In genomic region chr4:151671541-151672059, GRCh38 we compare ENCODE assay signal across 3 cellular contexts.
TF ChIP-seq lines count a peak whose summit lies in the region.

No MANE protein-coding gene starts in this region.

TF ChIP-seq in liver, 16 proteins besides CTCF, POLR2A, EP300 and RAD21:
- peak; percentile 14 for TF ChIP-seq NR2F2 (IDR thresholded peaks at IDR 0.05)
- TF ChIP-seq EGR1 (IDR thresholded peaks at IDR 0.05; ENCODE audit: low read depth in 2 of 2): no peak
TF ChIP-seq in liver: peak in this region for 1.

TF ChIP-seq in HepG2, 621 proteins besides CTCF, POLR2A, EP300 and RAD21:
- no peak for TF ChIP-seq PHF5A (CRISPR knock-in tag; IDR thresholded peaks at IDR 0.05; ENCODE audit: low read depth, unreplicated experiment)
- TF ChIP-seq HCFC1 (IDR thresholded peaks at IDR 0.05; ENCODE audit: low read depth, low read length): no peak
- no peak for TF ChIP-seq TBX3 (IDR thresholded peaks at IDR 0.05; ENCODE audit: borderline replicate concordance)
- TF ChIP-seq ZNF383 (CRISPR knock-in tag; IDR thresholded peaks at IDR 0.05; ENCODE audit: borderline replicate concordance): no peak
- no peak for TF ChIP-seq E2F2 (CRISPR knock-in tag; IDR thresholded peaks at IDR 0.05; ENCODE audit: borderline replicate concordance)
TF ChIP-seq in HepG2: peak in this region for 0.

TF ChIP-seq in K562, 482 proteins besides CTCF, POLR2A, EP300 and RAD21 (continues in another document):
- no peak for TF ChIP-seq SLC30A9 (CRISPR knock-in tag; IDR thresholded peaks at IDR 0.05)
- TF ChIP-seq AFF4 (CRISPR knock-in tag; IDR thresholded peaks at IDR 0.05): no peak
- TF ChIP-seq MGA (IDR thresholded peaks at IDR 0.05): peak; percentile 38; the same call in 1 of the 2 replicates
- TF ChIP-seq TEAD4 (IDR thresholded peaks at IDR 0.05; ENCODE audit: low read length): peak; percentile 79
- TF ChIP-seq TEAD4 (CRISPR knock-in tag; IDR thresholded peaks at IDR 0.05; ENCODE audit: borderline replicate concordance): no peak
- no peak for TF ChIP-seq HOXB6 (CRISPR knock-in tag; IDR thresholded peaks at IDR 0.05; ENCODE audit: borderline replicate concordance)
- no peak for TF ChIP-seq STAT6 (CRISPR knock-in tag; IDR thresholded peaks at IDR 0.05)
- TF ChIP-seq THAP12 (CRISPR knock-in tag; IDR thresholded peaks at IDR 0.05): no peak
- TF ChIP-seq JUN (IDR thresholded peaks at IDR 0.05; ENCODE audit: borderline replicate concordance, low read depth, low read length): 0 out of 2 replicates have a peak, but pooled peaks have one; percentile 21
- TF ChIP-seq JUN (CRISPR knock-in tag; IDR thresholded peaks at IDR 0.05; ENCODE audit: borderline replicate concordance): no peak
- TF ChIP-seq MTA2 (IDR thresholded peaks at IDR 0.05; ENCODE audit: low read depth): peak; percentile 57; the same call in 1 of the 2 replicates
- TF ChIP-seq ASH1L (IDR thresholded peaks at IDR 0.05; ENCODE audit: borderline replicate concordance, low read depth, partially characterized antibody): no peak
- TF ChIP-seq ATF3 (IDR thresholded peaks at IDR 0.05): peak; percentile 51; the same call in 1 of the 2 replicates
- TF ChIP-seq ATF3 (CRISPR knock-in tag; conservative IDR thresholded peaks at IDR 0.05): no peak
- no peak for TF ChIP-seq ZNF668 (CRISPR knock-in tag; IDR thresholded peaks at IDR 0.05)
- no peak for TF ChIP-seq CTCFL (IDR thresholded peaks at IDR 0.05; ENCODE audit: borderline replicate concordance, insufficient read depth, low read depth, low read length, poor library complexity, severe bottlenecking)
- TF ChIP-seq HBP1 (CRISPR knock-in tag; IDR thresholded peaks at IDR 0.05): no peak
